ENCODE assay signal across 23 cellular contexts in genomic region chr11:15635501-15635900, GRCh38.
A peak's percentile ranks its signal among the peaks of the same experiment; 100 is the strongest.
DNase-seq lines count a peak whose midpoint lies in the region; ATAC-seq, FAIRE-seq and TF ChIP-seq lines count a peak whose summit lies in the region.
"Had no signal": no experiment of that assay in that cellular context is flagged by ENCODE, and none has a peak within 500 bp of the region (broad histone marks: within the 10 kb centered on the region; RNA-seq: fewer than 3 reads in every experiment).

No MANE protein-coding gene starts in this region.

- H3K4me1 Mint-ChIP-seq in MCF 10A (ENCODE audit: insufficient read depth, unreplicated experiment) = no peaks in the 10 kb centered on the region
- H3K4me1 Mint-ChIP-seq: CD8-positive, alpha-beta memory T cell had no signal

- no peak overlapping the region for H3K27ac Mint-ChIP-seq in MCF 10A (ENCODE audit: low read depth, unreplicated experiment)
- H3K27ac Mint-ChIP-seq: CD8-positive, alpha-beta memory T cell; T-helper 2 cell treated with Interferon-gamma antibody and Interleukin-4, amounts not matched to agents 5 μg/mL and 100 μg/mL, for 36 hours had no signal

- H3K27me3 ChIP-seq in small intestine (ENCODE audit: control insufficient read depth in 2 of 2, insufficient read depth in 2 of 2, low read length in 2 of 2) = no peaks in the 10 kb centered on the region
- H3K27me3 ChIP-seq: Peyer's patch had no signal

- no peak for TF ChIP-seq CTCF in MCF 10A (IDR thresholded peaks at IDR 0.05; ENCODE audit: unreplicated experiment)

- no peaks in the 10 kb centered on the region for H3K36me3 ChIP-seq in small intestine (ENCODE audit: control insufficient read depth in 2 of 2, insufficient read depth in 2 of 2, low read length in 2 of 2)
- H3K36me3 ChIP-seq: Peyer's patch had no signal

- FAIRE-seq in small intestine (lab: Jason Lieb, UNC) = no peak
- FAIRE-seq: A204.1, H54 had no signal

- POLR2A ChIA-PET in MCF 10A (lab: Yijun Ruan, JAX) = no interaction called here

- intact Hi-C loops in MCF 10A (cut with micrococcal nuclease) = no loop called here

- H3K9me3 ChIP-seq in small intestine (ENCODE audit: control insufficient read depth, low read depth) = no peaks in the 10 kb centered on the region
- H3K9me3 ChIP-seq: Peyer's patch had no signal

- 11 to 56% (median 26%) methylated on average over 2 of the region's 2 CpGs for WGBS in small intestine, 3 donors

- peaks cover 0 to 3% of the 10 kb centered on the region in 2 donors for H3K4me1 ChIP-seq in small intestine (ENCODE audit: control insufficient read depth in 2 of 2, insufficient read depth in 1 of 2, low read depth in 1 of 2, low read length in 1 of 2)
- H3K4me1 ChIP-seq: Peyer's patch had no signal

- H3K27me3 Mint-ChIP-seq in MCF 10A (ENCODE audit: insufficient read depth, unreplicated experiment) = peaks cover 32% of the 10 kb centered on the region

- H3K36me3 Mint-ChIP-seq in MCF 10A (ENCODE audit: insufficient read depth, unreplicated experiment) = no peaks in the 10 kb centered on the region
- H3K36me3 Mint-ChIP-seq: CD8-positive, alpha-beta memory T cell had no signal

- H3K4me3 Mint-ChIP-seq in MCF 10A (ENCODE audit: unreplicated experiment) = no peak overlapping the region
- H3K4me3 Mint-ChIP-seq: CD8-positive, alpha-beta memory T cell; T-helper 2 cell treated with Interferon-gamma antibody and Interleukin-4, amounts not matched to agents 5 μg/mL and 100 μg/mL, for 36 hours had no signal

- no peak overlapping the region for H3K27ac ChIP-seq in small intestine (ENCODE audit: low read depth in 1 of 2, low read length in 1 of 2)
- H3K27ac ChIP-seq: C4-2B, Peyer's patch had no signal

- no TSS peak for BruUV-seq in MCF 10A (replicated peaks; lab: Mats Ljungman, UMichigan)

- CTCF ChIA-PET in MCF 10A (lab: Yijun Ruan, JAX) = interaction anchor here (0.6 to 1.6 kb wide), 4 partner anchors 10 to 1052 kb away, joined by 3 to 4 read pairs (median 4); no protein-coding TSS in a partner anchor

- H3K9me3 Mint-ChIP-seq in MCF 10A (ENCODE audit: unreplicated experiment) = no peaks in the 10 kb centered on the region
- H3K9me3 Mint-ChIP-seq: T-helper 2 cell treated with Interferon-gamma antibody and Interleukin-4, amounts not matched to agents 5 μg/mL and 100 μg/mL, for 36 hours had no signal

- H3K4me3 ChIP-seq in small intestine (ENCODE audit: low read depth in 1 of 2, low read length in 2 of 2) = no peak overlapping the region
- H3K4me3 ChIP-seq: Peyer's patch had no signal

- ATAC-seq in GM18861 (IDR thresholded peaks at IDR 0.05; ENCODE audit: unreplicated experiment) (peak; percentile 82), GM21786 (IDR thresholded peaks at IDR 0.05; ENCODE audit: unreplicated experiment) (peak; percentile 53), HG03378 (IDR thresholded peaks at IDR 0.05; ENCODE audit: unreplicated experiment) (peak; percentile 64), HG02642 (IDR thresholded peaks at IDR 0.05; ENCODE audit: poor library complexity, unreplicated experiment) (no peak), HG03095 (IDR thresholded peaks at IDR 0.05; ENCODE audit: unreplicated experiment) (no peak)
- ATAC-seq: SK-N-SH treated with all-trans-retinoic acid at 6 μM for 48 hours had no signal

- peak; percentile 72 for DNase-seq in small intestine
- no peak for DNase-seq in MCF 10A (ENCODE audit: unreplicated experiment)
- DNase-seq: CD8-positive, alpha-beta memory T cell; DMS53; GDM1; KBM-7; NCI-H1092 treated with DMSO at 0.1 percent for 48 hours; NCI-H146; NCI-H2029; NCI-H226; NCI-H524 treated with DMSO at 0.1 percent for 48 hours; NCI-H82; Peyer's patch had no signal

Comparison
In these comparisons a context has a peak if more than half of its experiments do, and no peak if none do; other contexts are left out.
1. ATAC-seq: peak in GM18861 (single experiment), GM21786 (single experiment) and HG03378 (single experiment); none in HG02642 (single experiment) and HG03095 (single experiment).